Comparison of ENCODE assay signal across 7 cellular contexts in the genomic region with DNA sequence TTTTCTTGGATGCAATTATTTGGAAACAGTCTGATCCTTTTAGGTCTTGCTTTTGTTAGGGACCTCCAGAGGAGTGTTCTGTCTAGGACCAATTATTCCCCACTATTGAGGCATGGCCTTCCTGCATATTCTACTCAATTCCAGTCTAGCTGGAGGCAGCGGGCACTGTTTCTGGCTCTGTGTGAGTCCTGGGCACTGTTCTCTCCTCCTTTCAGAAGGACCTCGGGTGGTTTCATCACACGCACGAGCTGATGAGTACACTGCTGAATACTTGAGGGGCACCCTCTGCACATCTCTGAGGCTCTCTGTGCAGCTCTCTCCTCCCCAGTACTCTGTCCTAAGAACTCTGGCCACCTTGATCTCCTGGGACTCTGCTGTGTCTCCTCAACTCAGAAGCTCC. TPM values are rescaled to one million over a fixed set of nuclear protein-coding genes. Genes with fewer than 3 reads are reported as not detected.
"Had no signal": no experiment of that assay in that cellular context is flagged by ENCODE, and none has a peak within 500 bp of the region (broad histone marks: within the 10 kb centered on the region; RNA-seq: fewer than 3 reads in every experiment).

No MANE protein-coding gene starts in this region.

- H3K27ac ChIP-seq: GM23248 had no signal

- DNase-seq: GM23248, GOT3, H7, HFFc6, IMR-90 had no signal

- H3K4me1 ChIP-seq: HAP-1 had no signal

- H2AFZ ChIP-seq: GM23248 had no signal

- FAIRE-seq: K562 had no signal

- H3K9ac ChIP-seq: GM23248 had no signal

- H3K9me3 ChIP-seq: HAP-1 had no signal

- H3K4me3 ChIP-seq: GM23248, HAP-1, K562 had no signal

- H3K36me3 ChIP-seq: HAP-1 had no signal

RNA-seq across cellular contexts. Expression of gene OR4D1, which starts 34.2 kb away (rescaled TPM):
- polyA plus RNA-seq: GM23248, IMR-90, K562 had no signal

RNA-seq across cellular contexts. Expression of gene OR4D2, which starts 52.8 kb away (rescaled TPM):
- polyA plus RNA-seq: GM23248, IMR-90, K562 had no signal
